Comparison of ENCODE assay signal across 1 cellular context in genomic region chr17:48048321-48049140, GRCh38.
A peak's percentile ranks its signal among the peaks of the same experiment; 100 is the strongest.
TF ChIP-seq lines count a peak whose summit lies in the region.

A gene with protein sequence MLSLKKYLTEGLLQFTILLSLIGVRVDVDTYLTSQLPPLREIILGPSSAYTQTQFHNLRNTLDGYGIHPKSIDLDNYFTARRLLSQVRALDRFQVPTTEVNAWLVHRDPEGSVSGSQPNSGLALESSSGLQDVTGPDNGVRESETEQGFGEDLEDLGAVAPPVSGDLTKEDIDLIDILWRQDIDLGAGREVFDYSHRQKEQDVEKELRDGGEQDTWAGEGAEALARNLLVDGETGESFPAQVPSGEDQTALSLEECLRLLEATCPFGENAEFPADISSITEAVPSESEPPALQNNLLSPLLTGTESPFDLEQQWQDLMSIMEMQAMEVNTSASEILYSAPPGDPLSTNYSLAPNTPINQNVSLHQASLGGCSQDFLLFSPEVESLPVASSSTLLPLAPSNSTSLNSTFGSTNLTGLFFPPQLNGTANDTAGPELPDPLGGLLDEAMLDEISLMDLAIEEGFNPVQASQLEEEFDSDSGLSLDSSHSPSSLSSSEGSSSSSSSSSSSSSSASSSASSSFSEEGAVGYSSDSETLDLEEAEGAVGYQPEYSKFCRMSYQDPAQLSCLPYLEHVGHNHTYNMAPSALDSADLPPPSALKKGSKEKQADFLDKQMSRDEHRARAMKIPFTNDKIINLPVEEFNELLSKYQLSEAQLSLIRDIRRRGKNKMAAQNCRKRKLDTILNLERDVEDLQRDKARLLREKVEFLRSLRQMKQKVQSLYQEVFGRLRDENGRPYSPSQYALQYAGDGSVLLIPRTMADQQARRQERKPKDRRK (plus strand): TSS chr17:48048359. CDS start chr17:48051119, 2,760 bp downstream.

TF ChIP-seq in HEK293, 187 proteins besides CTCF, POLR2A, EP300 and RAD21 (continued from another document):
- TF ChIP-seq, protein P1, sequence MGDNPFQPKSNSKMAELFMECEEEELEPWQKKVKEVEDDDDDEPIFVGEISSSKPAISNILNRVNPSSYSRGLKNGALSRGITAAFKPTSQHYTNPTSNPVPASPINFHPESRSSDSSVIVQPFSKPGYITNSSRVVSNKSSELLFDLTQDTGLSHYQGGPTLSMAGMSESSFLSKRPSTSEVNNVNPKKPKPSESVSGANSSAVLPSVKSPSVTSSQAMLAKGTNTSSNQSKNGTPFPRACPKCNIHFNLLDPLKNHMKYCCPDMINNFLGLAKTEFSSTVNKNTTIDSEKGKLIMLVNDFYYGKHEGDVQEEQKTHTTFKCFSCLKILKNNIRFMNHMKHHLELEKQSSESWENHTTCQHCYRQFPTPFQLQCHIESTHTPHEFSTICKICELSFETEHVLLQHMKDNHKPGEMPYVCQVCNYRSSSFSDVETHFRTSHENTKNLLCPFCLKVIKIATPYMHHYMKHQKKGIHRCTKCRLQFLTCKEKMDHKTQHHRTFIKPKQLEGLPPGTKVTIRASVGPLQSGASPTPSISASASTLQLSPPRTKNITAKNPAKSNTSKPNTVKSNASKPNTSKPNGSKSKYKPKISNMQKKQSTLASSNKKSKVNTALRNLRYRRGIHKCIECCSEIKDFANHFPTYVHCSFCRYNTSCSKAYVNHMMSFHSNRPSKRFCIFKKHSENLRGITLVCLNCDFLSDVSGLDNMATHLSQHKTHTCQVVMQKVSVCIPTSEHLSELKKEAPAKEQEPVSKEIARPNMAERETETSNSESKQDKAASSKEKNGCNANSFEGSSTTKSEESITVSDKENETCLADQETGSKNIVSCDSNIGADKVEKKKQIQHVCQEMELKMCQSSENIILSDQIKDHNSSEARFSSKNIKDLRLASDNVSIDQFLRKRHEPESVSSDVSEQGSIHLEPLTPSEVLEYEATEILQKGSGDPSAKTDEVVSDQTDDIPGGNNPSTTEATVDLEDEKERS (tag by site-specific recombination; IDR thresholded peaks at IDR 0.05), result no peak
- peak; percentile 82 for TF ChIP-seq ZSCAN30 (tag by site-specific recombination; IDR thresholded peaks at IDR 0.05)
- TF ChIP-seq ZNF785 (tag by site-specific recombination; IDR thresholded peaks at IDR 0.05), result 0 out of 2 replicates have a peak, but pooled peaks have one; percentile 27
- TF ChIP-seq ZNF692 (tag by site-specific recombination; IDR thresholded peaks at IDR 0.05), result peak; percentile 54; the same call in 1 of the 2 replicates
- TF ChIP-seq REST (tag by site-specific recombination; IDR thresholded peaks at IDR 0.05), result peak; percentile 37; the same call in 1 of the 2 replicates
- peak; percentile 85 for TF ChIP-seq ZSCAN4 (tag by site-specific recombination; IDR thresholded peaks at IDR 0.05)
- peak; percentile 67 for TF ChIP-seq ZBTB48 (tag by site-specific recombination; IDR thresholded peaks at IDR 0.05)
- no peak for TF ChIP-seq ZNF354C (tag by site-specific recombination; IDR thresholded peaks at IDR 0.05; ENCODE audit: borderline replicate concordance, low read depth)
- no peak for TF ChIP-seq ZNF423 (tag by site-specific recombination; IDR thresholded peaks at IDR 0.05)
- TF ChIP-seq ZNF571 (tag by site-specific recombination; IDR thresholded peaks at IDR 0.05), result no peak
- peak; percentile 64 for TF ChIP-seq SP7 (tag by site-specific recombination; IDR thresholded peaks at IDR 0.05)
- peak; percentile 97 for TF ChIP-seq KLF8 (tag by site-specific recombination; IDR thresholded peaks at IDR 0.05)
- no peak for TF ChIP-seq ZNF274 (IDR thresholded peaks at IDR 0.05; ENCODE audit: low read length)
- TF ChIP-seq ZNF274 (tag by site-specific recombination; IDR thresholded peaks at IDR 0.05; ENCODE audit: borderline replicate concordance), result no peak
- TF ChIP-seq ZNF146 (tag by site-specific recombination; IDR thresholded peaks at IDR 0.05), result peak; percentile 50
- peak; percentile 86 for TF ChIP-seq KLF9 (tag by site-specific recombination; IDR thresholded peaks at IDR 0.05; ENCODE audit: low read depth)
- peak; percentile 57; the same call in 1 of the 2 replicates for TF ChIP-seq ZNF366 (tag by site-specific recombination; conservative IDR thresholded peaks at IDR 0.05)
TF ChIP-seq in HEK293: peak in this region for 65.
